In the genomic region with DNA sequence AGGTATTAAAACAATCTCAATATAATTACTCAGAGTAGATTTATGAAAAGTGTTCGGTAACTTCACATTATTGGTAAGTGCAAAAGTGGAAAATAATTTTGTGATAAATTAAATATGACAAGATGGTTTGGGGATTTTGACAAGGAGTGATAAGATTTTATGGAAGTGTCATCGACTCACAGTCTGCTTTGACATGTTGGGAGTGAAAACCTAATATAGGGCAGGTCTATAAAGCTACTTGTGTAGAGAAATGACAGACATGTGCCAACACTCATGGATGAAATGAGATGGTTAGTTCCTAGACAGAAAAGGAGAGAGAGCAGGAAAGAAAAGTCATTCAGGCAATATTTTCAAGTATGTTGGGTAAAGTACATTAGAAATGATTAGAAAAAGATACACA, we compare ENCODE assay signal across 32 cellular contexts.
DNase-seq lines count a peak whose midpoint lies in the region; ATAC-seq and TF ChIP-seq lines count a peak whose summit lies in the region.
"Had no signal": no experiment of that assay in that cellular context is flagged by ENCODE, and none has a peak within 500 bp of the region (broad histone marks: within the 10 kb centered on the region; RNA-seq: fewer than 3 reads in every experiment).

No MANE protein-coding gene starts in this region.

- no peak for TF ChIP-seq RAD21 in neural cell (conservative IDR thresholded peaks at IDR 0.05)

- H3K79me1 ChIP-seq in mesendoderm (ENCODE audit: low read length), result no peaks in the 10 kb centered on the region

- TF ChIP-seq POLR2A in esophagus muscularis mucosa (IDR thresholded peaks at IDR 0.05; ENCODE audit: low read depth), result no peak

- no peak overlapping the region for H3K23ac ChIP-seq in mesendoderm (ENCODE audit: low read length)

- H3K9me3 ChIP-seq in neural cell (ENCODE audit: low read length) (no peaks in the 10 kb centered on the region), smooth muscle cell (replicated peaks; ENCODE audit: low read depth) (no peaks in the 10 kb centered on the region), esophagus muscularis mucosa (no peaks in the 10 kb centered on the region)
- H3K9me3 ChIP-seq in CD4-positive, alpha-beta T cell (ENCODE audit: control insufficient read depth, low read length), result no peaks in the 10 kb centered on the region
- H3K9me3 ChIP-seq: A549; BE2C; BLaER1; BLaER1 treated with 17β-estradiol and CSF1 and Interleukin-3, amounts not matched to agents 10 nM and 100 nM; Caco-2 had no signal

- no peaks in the 10 kb centered on the region for H3K36me3 Mint-ChIP-seq in CD4-positive, alpha-beta T cell (ENCODE audit: low read depth)
- H3K36me3 Mint-ChIP-seq: CD14-positive monocyte; CD4-positive, alpha-beta memory T cell; CD4-positive, CD25-positive, alpha-beta regulatory T cell; CD8-positive, alpha-beta memory T cell; CD8-positive, alpha-beta T cell had no signal

- no peak overlapping the region for H3K18ac ChIP-seq in mesendoderm (ENCODE audit: low read length)

- CTCF ChIA-PET in CD4-positive, alpha-beta T cell (lab: Charles Lee), result no interaction called here

- no peak overlapping the region for H3K4me3 Mint-ChIP-seq in CD4-positive, alpha-beta T cell
- H3K4me3 Mint-ChIP-seq: B cell; CD14-positive monocyte; CD4-positive, alpha-beta memory T cell; CD4-positive, CD25-positive, alpha-beta regulatory T cell; CD8-positive, alpha-beta memory T cell; CD8-positive, alpha-beta T cell had no signal

- H3K4me2 ChIP-seq in mesendoderm (ENCODE audit: low read length), result no peak overlapping the region
- H3K4me2 ChIP-seq in neural cell (ENCODE audit: low read length), result no peak overlapping the region
- no peak overlapping the region for H3K4me2 ChIP-seq in smooth muscle cell
- H3K4me2 ChIP-seq: A549; BLaER1; BLaER1 treated with 17β-estradiol and CSF1 and Interleukin-3, amounts not matched to agents 10 nM and 100 nM had no signal

- H3K27me3 ChIP-seq in mesendoderm (ENCODE audit: insufficient read depth, low read length, poor library complexity) (no peaks in the 10 kb centered on the region), neural cell (ENCODE audit: insufficient read depth, low read depth, low read length) (peaks cover 4% of the 10 kb centered on the region), smooth muscle cell (ENCODE audit: low read depth) (no peaks in the 10 kb centered on the region), esophagus muscularis mucosa (no peaks in the 10 kb centered on the region)
- no peaks in the 10 kb centered on the region for H3K27me3 ChIP-seq in CD4-positive, alpha-beta T cell (ENCODE audit: control insufficient read depth, insufficient read depth, low read length)
- H3K27me3 ChIP-seq: BE2C; BLaER1; BLaER1 treated with 17β-estradiol and CSF1 and Interleukin-3, amounts not matched to agents 10 nM and 100 nM had no signal

- no peak for ATAC-seq in CD4-positive, alpha-beta T cell (ENCODE audit: poor library complexity)
- ATAC-seq: A549; CD8-positive, alpha-beta T cell had no signal

- no peak overlapping the region for H3K9ac ChIP-seq in mesendoderm (ENCODE audit: low read length)
- no peak overlapping the region for H3K9ac ChIP-seq in neural cell (ENCODE audit: low read length)
- H3K9ac ChIP-seq in smooth muscle cell (ENCODE audit: low read depth), result no peak overlapping the region
- H3K9ac ChIP-seq: BLaER1; BLaER1 treated with 17β-estradiol and CSF1 and Interleukin-3, amounts not matched to agents 10 nM and 100 nM had no signal

- H4K20me1 ChIP-seq in neural cell (ENCODE audit: insufficient read depth), result no peaks in the 10 kb centered on the region
- no peaks in the 10 kb centered on the region for H4K20me1 ChIP-seq in smooth muscle cell (ENCODE audit: low read depth)
- H4K20me1 ChIP-seq: BLaER1; BLaER1 treated with 17β-estradiol and CSF1 and Interleukin-3, amounts not matched to agents 10 nM and 100 nM had no signal

- H3K4me3 ChIP-seq in mesendoderm (ENCODE audit: low read length) (no peak overlapping the region), neural cell (ENCODE audit: low read length) (no peak overlapping the region), smooth muscle cell (no peak overlapping the region), esophagus muscularis mucosa (no peak overlapping the region)
- H3K4me3 ChIP-seq: A549; BLaER1; BLaER1 treated with 17β-estradiol and CSF1 and Interleukin-3, amounts not matched to agents 10 nM and 100 nM had no signal

- TF ChIP-seq CTCF in neural cell (IDR thresholded peaks at IDR 0.05; ENCODE audit: poor library complexity, severe bottlenecking) (no peak), smooth muscle cell (IDR thresholded peaks at IDR 0.05; ENCODE audit: borderline replicate concordance, insufficient read depth, poor library complexity, severe bottlenecking) (no peak), esophagus muscularis mucosa (IDR thresholded peaks at IDR 0.05) (no peak)
- TF ChIP-seq CTCF in CD4-positive, alpha-beta T cell (IDR thresholded peaks at IDR 0.05), result no peak

- POLR2A ChIA-PET in CD4-positive, alpha-beta T cell (lab: Charles Lee), result no interaction called here

- H2BK120ac ChIP-seq in mesendoderm (ENCODE audit: low read depth, low read length), result no peak overlapping the region

- no peak overlapping the region for H2BK5ac ChIP-seq in mesendoderm (ENCODE audit: low read length)

- no peak overlapping the region for H3K56ac ChIP-seq in mesendoderm (ENCODE audit: low read length)

- H2AFZ ChIP-seq in neural cell (ENCODE audit: low read depth, low read length) (no peak overlapping the region), smooth muscle cell (ENCODE audit: low read depth) (no peak overlapping the region)

- H2AK5ac ChIP-seq in mesendoderm (ENCODE audit: low read length), result no peak overlapping the region

- H3F3A ChIP-seq in neural cell (ENCODE audit: insufficient read depth, low read length, poor library complexity, severe bottlenecking) (no peaks in the 10 kb centered on the region), smooth muscle cell (ENCODE audit: low read depth) (no peaks in the 10 kb centered on the region)

- intact Hi-C loops in CD4-positive, alpha-beta T cell (cut with DNase I, micrococcal nuclease), result no loop called here
- intact Hi-C loops in esophagus muscularis mucosa (cut with DNase I), result no loop called here

- H3K9me2 ChIP-seq in neural cell (ENCODE audit: insufficient read depth, low read length), result no peaks in the 10 kb centered on the region

- no peak overlapping the region for H3K27ac ChIP-seq in mesendoderm (ENCODE audit: low read depth, low read length)
- no peak overlapping the region for H3K27ac ChIP-seq in neural cell (ENCODE audit: low read length)
- no peak overlapping the region for H3K27ac ChIP-seq in smooth muscle cell (ENCODE audit: low read depth)
- no peak overlapping the region for H3K27ac ChIP-seq in CD4-positive, alpha-beta T cell (ENCODE audit: low read depth, low read length)
- no peak overlapping the region for H3K27ac ChIP-seq in esophagus muscularis mucosa (replicated peaks in 1 of 4)
- H3K27ac ChIP-seq: 22Rv1; A549; BLaER1; BLaER1 treated with 17β-estradiol and CSF1 and Interleukin-3, amounts not matched to agents 10 nM and 100 nM; C4-2B had no signal

- H3K4me1 ChIP-seq in mesendoderm (ENCODE audit: control insufficient read depth, low read depth, low read length) (no peaks in the 10 kb centered on the region), smooth muscle cell (ENCODE audit: low read depth) (no peaks in the 10 kb centered on the region), esophagus muscularis mucosa (no peaks in the 10 kb centered on the region)
- H3K4me1 ChIP-seq: A549; BLaER1; BLaER1 treated with 17β-estradiol and CSF1 and Interleukin-3, amounts not matched to agents 10 nM and 100 nM; Caco-2 had no signal

- 100% methylated on average over 1 of the region's 2 CpGs for WGBS in mesendoderm (ENCODE audit: extremely low coverage, insufficient coverage, low lambda C conversion rate)
- WGBS in smooth muscle cell (ENCODE audit: low lambda C conversion rate), result 76% methylated on average over 2 of the region's 2 CpGs
- WGBS in esophagus muscularis mucosa, result 79% methylated on average over 2 of the region's 2 CpGs

- no peaks in the 10 kb centered on the region for H3K4me1 Mint-ChIP-seq in CD4-positive, alpha-beta T cell (ENCODE audit: low read depth)
- H3K4me1 Mint-ChIP-seq: B cell; CD14-positive monocyte; CD4-positive, alpha-beta memory T cell; CD4-positive, CD25-positive, alpha-beta regulatory T cell; CD8-positive, alpha-beta memory T cell had no signal

- TF ChIP-seq EP300 in neural cell (conservative IDR thresholded peaks at IDR 0.05; ENCODE audit: poor library complexity, severe bottlenecking) (peak; percentile 98), esophagus muscularis mucosa (IDR thresholded peaks at IDR 0.05) (no peak)

- peak; percentile 26 for DNase-seq in SK-N-DZ (ENCODE audit: low spot score)
- DNase-seq in mesendoderm, result peak; percentile 30
- no peak for DNase-seq in smooth muscle cell (lab: John Stamatoyannopoulos, UW; ENCODE audit: unreplicated experiment)
- DNase-seq in CD4-positive, alpha-beta T cell, result no peak
- DNase-seq in esophagus muscularis mucosa (ENCODE audit: extremely low spot score), result no peak
- DNase-seq: 8988T; ACHN; AML-193; BE2C; C1 segment of cervical spinal cord; Caco-2; Calu3; CD4-positive, alpha-beta memory T cell; CD4-positive, CD25-positive, alpha-beta regulatory T cell; CD8-positive, alpha-beta memory T cell; CD8-positive, alpha-beta T cell; COR-L47; DMS 273 treated with DMSO at 0.1 percent for 48 hours; DMS153; DMS53; DMS79; DMS79 treated with DMSO at 0.1 percent for 48 hours; DND-41; EL had no signal

- H3K9me3 Mint-ChIP-seq in CD4-positive, alpha-beta T cell, result no peaks in the 10 kb centered on the region

- H4K8ac ChIP-seq in mesendoderm (ENCODE audit: low read depth, low read length), result no peak overlapping the region

- no peak overlapping the region for H4K5ac ChIP-seq in mesendoderm (ENCODE audit: low read length)

- H3K79me2 ChIP-seq in mesendoderm (ENCODE audit: control insufficient read depth, insufficient read depth, low read length) (no peaks in the 10 kb centered on the region), neural cell (replicated peaks; ENCODE audit: insufficient read depth, low read length) (no peaks in the 10 kb centered on the region), smooth muscle cell (ENCODE audit: low read depth) (no peaks in the 10 kb centered on the region)

- H3K27ac Mint-ChIP-seq in CD4-positive, alpha-beta T cell, result no peak overlapping the region
- H3K27ac Mint-ChIP-seq: B cell; CD14-positive monocyte; CD4-positive, alpha-beta memory T cell; CD4-positive, CD25-positive, alpha-beta regulatory T cell; CD8-positive, alpha-beta memory T cell; CD8-positive, alpha-beta T cell had no signal

- H2BK15ac ChIP-seq in mesendoderm (replicated peaks; ENCODE audit: low read depth), result no peak overlapping the region

- no peaks in the 10 kb centered on the region for H3K36me3 ChIP-seq in mesendoderm (ENCODE audit: control insufficient read depth, insufficient read depth, low read length)
- H3K36me3 ChIP-seq in neural cell (ENCODE audit: insufficient read depth, low read length), result no peaks in the 10 kb centered on the region
- H3K36me3 ChIP-seq in smooth muscle cell (ENCODE audit: low read depth), result no peaks in the 10 kb centered on the region
- no peaks in the 10 kb centered on the region for H3K36me3 ChIP-seq in esophagus muscularis mucosa
- H3K36me3 ChIP-seq: BE2C; BLaER1; BLaER1 treated with 17β-estradiol and CSF1 and Interleukin-3, amounts not matched to agents 10 nM and 100 nM had no signal

- no peaks in the 10 kb centered on the region for H3K27me3 Mint-ChIP-seq in CD4-positive, alpha-beta T cell
- H3K27me3 Mint-ChIP-seq: B cell; CD4-positive, alpha-beta memory T cell; CD4-positive, CD25-positive, alpha-beta regulatory T cell; CD8-positive, alpha-beta memory T cell had no signal

- H3K4ac ChIP-seq in mesendoderm (ENCODE audit: low read depth, low read length), result no peak overlapping the region

Comparison
In these comparisons a context has a peak if more than half of its experiments do, and no peak if none do; other contexts are left out.
1. DNase-seq: peak in SK-N-DZ (single experiment) and mesendoderm (single experiment); none in smooth muscle cell (single experiment), CD4-positive, alpha-beta T cell (0 of 10) and esophagus muscularis mucosa (single experiment).